ENCODE assay signal across 27 cellular contexts in the genomic region with DNA sequence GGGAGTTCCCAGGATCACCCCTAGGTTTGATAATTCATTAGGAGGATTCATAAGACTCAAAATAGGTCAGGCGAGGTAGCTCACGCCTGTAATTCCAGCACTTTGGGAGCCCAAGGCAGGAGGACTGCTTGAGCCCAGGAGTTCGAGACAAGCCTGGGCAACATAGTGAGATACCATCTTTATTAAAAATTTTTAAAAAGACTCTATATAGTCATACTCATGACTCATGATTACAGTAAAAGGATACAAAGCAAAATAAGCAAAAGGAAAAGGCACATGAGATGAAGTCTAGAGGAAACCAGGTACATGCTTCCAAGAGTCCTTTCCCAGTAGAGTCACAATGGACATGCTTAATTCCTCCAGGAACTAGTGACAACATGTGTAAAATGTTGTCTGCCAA. TPM values are rescaled to one million over a fixed set of nuclear protein-coding genes. Genes with fewer than 3 reads are reported as not detected.
DNase-seq lines count a peak whose midpoint lies in the region; ATAC-seq, FAIRE-seq and TF ChIP-seq lines count a peak whose summit lies in the region.
"Had no signal": no experiment of that assay in that cellular context is flagged by ENCODE, and none has a peak within 500 bp of the region (broad histone marks: within the 10 kb centered on the region; RNA-seq: fewer than 3 reads in every experiment).

No MANE protein-coding gene starts in this region.

- H3K4me3 Mint-ChIP-seq in activated naive CD8-positive, alpha-beta T cell, result peak overlapping the region; percentile 47
- H3K4me3 Mint-ChIP-seq in activated naive CD8-positive, alpha-beta T cell treated with anti-CD3 and anti-CD28 coated beads, Interleukin-2, amount 50 U/mL, for 24 hours, result no peak overlapping the region
- no peak overlapping the region for H3K4me3 Mint-ChIP-seq in T-cell
- H3K4me3 Mint-ChIP-seq: CD4-positive, CD25-positive, alpha-beta regulatory T cell had no signal

- H4K20me1 ChIP-seq in keratinocyte (ENCODE audit: control insufficient read depth, extremely low read depth, insufficient read depth, low read length), result no peaks in the 10 kb centered on the region

- H3K4me1 Mint-ChIP-seq in activated naive CD8-positive, alpha-beta T cell (ENCODE audit: low read depth), result peaks cover 20% of the 10 kb centered on the region
- peaks cover 18% of the 10 kb centered on the region for H3K4me1 Mint-ChIP-seq in activated naive CD8-positive, alpha-beta T cell treated with anti-CD3 and anti-CD28 coated beads, Interleukin-2, amount 50 U/mL, for 24 hours
- H3K4me1 Mint-ChIP-seq in T-cell, result peaks cover 0 to 12% (median 10%) of the 10 kb centered on the region in 3 donors

- H3K27me3 ChIP-seq in HL-60 (ENCODE audit: insufficient read depth, poor library complexity, severe bottlenecking), result no peaks in the 10 kb centered on the region
- H3K27me3 ChIP-seq in bronchial epithelial cell (ENCODE audit: control insufficient read depth, insufficient read depth, low read length), result no peaks in the 10 kb centered on the region
- H3K27me3 ChIP-seq in keratinocyte (ENCODE audit: control insufficient read depth, extremely low read depth, insufficient read depth, low read length), result no peaks in the 10 kb centered on the region
- H3K27me3 ChIP-seq: BE2C, SJSA1 had no signal

- no peaks in the 10 kb centered on the region for H3K9me1 ChIP-seq in keratinocyte (ENCODE audit: control insufficient read depth, extremely low read depth, insufficient read depth, low read length)

- H3K79me2 ChIP-seq in keratinocyte (ENCODE audit: control insufficient read depth, insufficient read depth, low read length), result no peaks in the 10 kb centered on the region

- dilution Hi-C loops in keratinocyte (cut with MboI; ENCODE audit: extremely low pct_ligation_motif_present, low sequenced_read_pairs), result no loop called here

- H3K4me1 ChIP-seq in keratinocyte (ENCODE audit: control insufficient read depth, extremely low read depth, insufficient read depth, low read length), result peaks cover 20% of the 10 kb centered on the region
- H3K4me1 ChIP-seq: BE2C had no signal

- FAIRE-seq in bronchial epithelial cell (lab: Jason Lieb, UNC) (no peak), keratinocyte (lab: Jason Lieb, UNC) (peak; percentile 80)
- FAIRE-seq: H54 had no signal

- H3K4me2 ChIP-seq in keratinocyte (ENCODE audit: control insufficient read depth, extremely low read depth, insufficient read depth, low read depth, low read length), result peak overlapping the region; percentile 41

- H3K9me3 ChIP-seq in keratinocyte (ENCODE audit: control insufficient read depth, low read depth, low read length), result no peaks in the 10 kb centered on the region
- H3K9me3 ChIP-seq: BE2C, SJSA1 had no signal

- no peaks in the 10 kb centered on the region for H3K36me3 Mint-ChIP-seq in activated naive CD8-positive, alpha-beta T cell
- H3K36me3 Mint-ChIP-seq in activated naive CD8-positive, alpha-beta T cell treated with anti-CD3 and anti-CD28 coated beads, Interleukin-2, amount 50 U/mL, for 24 hours (ENCODE audit: low read depth), result no peaks in the 10 kb centered on the region
- no peaks in the 10 kb centered on the region for H3K36me3 Mint-ChIP-seq in T-cell
- H3K36me3 Mint-ChIP-seq: CD4-positive, CD25-positive, alpha-beta regulatory T cell had no signal

- no peak overlapping the region for H3K9ac ChIP-seq in keratinocyte (ENCODE audit: control insufficient read depth, extremely low read depth, insufficient read depth, low read length)

- CTCF ChIA-PET in T-cell (lab: Charles Lee), result interaction anchor here in 1 of 2 donors (0.9 to 1.0 kb wide), 2 partner anchors 68 to 71 kb away, joined by 3 read pairs; no protein-coding TSS in a partner anchor

- H3K27me3 Mint-ChIP-seq in activated naive CD8-positive, alpha-beta T cell, result peaks cover 2% of the 10 kb centered on the region
- peaks cover 2% of the 10 kb centered on the region for H3K27me3 Mint-ChIP-seq in activated naive CD8-positive, alpha-beta T cell treated with anti-CD3 and anti-CD28 coated beads, Interleukin-2, amount 50 U/mL, for 24 hours
- peaks cover 3 to 4% of the 10 kb centered on the region in 2 donors for H3K27me3 Mint-ChIP-seq in T-cell

- no peak for ATAC-seq in activated naive CD8-positive, alpha-beta T cell treated with anti-CD3 and anti-CD28 coated beads, Interleukin-2, amount 50 U/mL, for 24 hours
- ATAC-seq in T-cell (replicated peaks in 1 of 4), result no peak
- no peak for ATAC-seq in GM21619 (IDR thresholded peaks at IDR 0.05; ENCODE audit: unreplicated experiment)

- no peak for TF ChIP-seq CTCF in HL-60 (IDR thresholded peaks at IDR 0.05; ENCODE audit: insufficient read depth, low read length)
- TF ChIP-seq CTCF in bronchial epithelial cell (IDR thresholded peaks at IDR 0.05; ENCODE audit: insufficient read depth, low read length, severe bottlenecking), result no peak
- no peak for TF ChIP-seq CTCF in keratinocyte (optimal IDR thresholded peaks at IDR 0.05 in 1 of 3, IDR thresholded peaks at IDR 0.05 in 1 of 3, conservative IDR thresholded peaks at IDR 0.05 in 1 of 3; ENCODE audit: extremely low read depth in 1 of 3, insufficient read depth in 2 of 3, low read length in 3 of 3)

- no peaks in the 10 kb centered on the region for H3K9me3 Mint-ChIP-seq in activated naive CD8-positive, alpha-beta T cell (ENCODE audit: low read depth)
- H3K9me3 Mint-ChIP-seq in activated naive CD8-positive, alpha-beta T cell treated with anti-CD3 and anti-CD28 coated beads, Interleukin-2, amount 50 U/mL, for 24 hours, result no peaks in the 10 kb centered on the region
- no peaks in the 10 kb centered on the region for H3K9me3 Mint-ChIP-seq in T-cell
- H3K9me3 Mint-ChIP-seq: CD4-positive, CD25-positive, alpha-beta regulatory T cell had no signal

- H3K36me3 ChIP-seq in bronchial epithelial cell (ENCODE audit: control insufficient read depth, insufficient read depth, low read length) (no peaks in the 10 kb centered on the region), keratinocyte (ENCODE audit: control insufficient read depth in 2 of 2, extremely low read depth in 1 of 2, insufficient read depth in 2 of 2, low read length in 2 of 2) (no peaks in the 10 kb centered on the region)
- H3K36me3 ChIP-seq: BE2C, SJSA1 had no signal

- no peak overlapping the region for H3K4me3 ChIP-seq in HL-60 (replicated peaks; ENCODE audit: insufficient read depth, low read length)
- no peak overlapping the region for H3K4me3 ChIP-seq in bronchial epithelial cell (ENCODE audit: low read depth, low read length)
- no peak overlapping the region for H3K4me3 ChIP-seq in keratinocyte (ENCODE audit: control insufficient read depth in 2 of 3, extremely low read depth in 1 of 3, insufficient read depth in 2 of 3, low read depth in 1 of 3, low read length in 3 of 3)
- H3K4me3 ChIP-seq: SJSA1 had no signal

- POLR2A ChIA-PET in T-cell (lab: Charles Lee), result no interaction called here

- DNase-seq in activated naive CD8-positive, alpha-beta T cell treated with anti-CD3 and anti-CD28 coated beads, Interleukin-2, amount 50 U/mL, for 24 hours, result no peak
- DNase-seq in HL-60 (ENCODE audit: low read depth in 1 of 2, low spot score in 1 of 2) (no peak), bronchial epithelial cell (ENCODE audit: low read depth) (peak; percentile 65), keratinocyte (ENCODE audit: low read depth, low spot score) (no peak), T-cell (no peak), Kasumi-1 (lab: John Stamatoyannopoulos, UW) (no peak)
- DNase-seq: 8988T; ACHN; BE2C; CD4-positive, CD25-positive, alpha-beta regulatory T cell; DMS153; DND-41; KBM-7; NCI-H1048; NCI-H1417; NCI-H1694; NCI-H2081; NCI-H345; NCI-H524; NCI-H774; Right ventricle myocardium superior had no signal

- no peak overlapping the region for H3K27ac Mint-ChIP-seq in activated naive CD8-positive, alpha-beta T cell
- H3K27ac Mint-ChIP-seq in activated naive CD8-positive, alpha-beta T cell treated with anti-CD3 and anti-CD28 coated beads, Interleukin-2, amount 50 U/mL, for 24 hours, result no peak overlapping the region
- no peak overlapping the region for H3K27ac Mint-ChIP-seq in T-cell

- H2AFZ ChIP-seq in keratinocyte (ENCODE audit: control insufficient read depth, low read length), result no peak overlapping the region

- H3K27ac ChIP-seq in HL-60 (replicated peaks) (peak overlapping the region; percentile 8; the same call in 1 of the 2 replicates), keratinocyte (ENCODE audit: control insufficient read depth, insufficient read depth, low read length) (peak overlapping the region; percentile 36)
- H3K27ac ChIP-seq: SJSA1 had no signal

RNA-seq across cellular contexts. Expression of a gene that starts 13.9 kb away (rescaled TPM):
- total RNA-seq in bronchial epithelial cell, result 68.4 and 74.4 TPM in 2 replicates
- 37.8 to 72.5 TPM (median 43.7 TPM) in 3 replicates for polyA plus RNA-seq in keratinocyte
- 54.8 TPM for polyA plus RNA-seq in keratinocyte (2011; ENCODE audit: low read depth)
- polyA plus RNA-seq in keratinocyte (2011; cell fraction: cytosol; rRNA removed), result 48.4 and 83.3 TPM in 2 replicates
- 38.9 and 54.4 TPM in 2 replicates for polyA plus RNA-seq in keratinocyte (2011; cell fraction: nucleus; rRNA removed)
- polyA plus RNA-seq in keratinocyte (2012; ENCODE audit: low replicate concordance), result 46.8 and 69.3 TPM in 2 replicates
- 3.3 to 22.5 TPM (median 10.1 TPM) in 3 replicates for polyA minus RNA-seq in keratinocyte
- polyA minus RNA-seq in keratinocyte (2011; cell fraction: cytosol; rRNA and poly(A)+ RNA removed), result 27.6 TPM
- 10.0 and 11.9 TPM in 2 replicates for polyA minus RNA-seq in keratinocyte (2011; cell fraction: nucleus; rRNA and poly(A)+ RNA removed)
- total RNA-seq in T-cell, result 10 to 100 TPM; 15.1 to 65.8 (median 21.0) TPM

RNA-seq across cellular contexts. Expression of a gene that starts 37.0 kb away (rescaled TPM):
- total RNA-seq in bronchial epithelial cell (1.0 and 2.1 TPM in 2 replicates), T-cell (1 to 10 TPM; 1.5 to 3.2 (median 1.8) TPM)
- polyA plus RNA-seq in keratinocyte, result 0.37 to 0.51 TPM (median 0.40 TPM) in 3 replicates
- 43.7 TPM for polyA plus RNA-seq in keratinocyte (2011; ENCODE audit: low read depth)
- 0.22 TPM in 1 of 2 replicates, not detected in the other for polyA plus RNA-seq in keratinocyte (2011; cell fraction: cytosol; rRNA removed)
- 1.1 and 1.6 TPM in 2 replicates for polyA plus RNA-seq in keratinocyte (2011; cell fraction: nucleus; rRNA removed)
- 0.45 and 22.2 TPM in 2 replicates for polyA plus RNA-seq in keratinocyte (2012; ENCODE audit: low replicate concordance)
- 0.10 to 0.42 TPM in 2 of 3 replicates, not detected in the other for polyA minus RNA-seq in keratinocyte
- not detected for polyA minus RNA-seq in keratinocyte (2011; cell fraction: cytosol; rRNA and poly(A)+ RNA removed)
- polyA minus RNA-seq in keratinocyte (2011; cell fraction: nucleus; rRNA and poly(A)+ RNA removed), result 0.95 and 1.1 TPM in 2 replicates
- polyA plus RNA-seq: CD4-positive, CD25-positive, alpha-beta regulatory T cell had no signal

RNA-seq across cellular contexts. Expression of a gene that starts 45.1 kb away (rescaled TPM):
- total RNA-seq in bronchial epithelial cell (0.26 TPM in 1 of 2 replicates, not detected in the other), T-cell (under 1 TPM in 2 of 5 donors, not detected in 3; 0.30 to 0.70 TPM)
- not detected in 3 replicates for polyA plus RNA-seq in keratinocyte
- 0.47 TPM for polyA plus RNA-seq in keratinocyte (2011; ENCODE audit: low read depth)
- polyA plus RNA-seq in keratinocyte (2011; cell fraction: cytosol; rRNA removed), result not detected in 2 replicates
- polyA plus RNA-seq in keratinocyte (2011; cell fraction: nucleus; rRNA removed), result not detected in 2 replicates
- polyA plus RNA-seq in keratinocyte (2012; ENCODE audit: low replicate concordance), result 1.4 TPM in 1 of 2 replicates, not detected in the other
- polyA minus RNA-seq in keratinocyte, result not detected in 3 replicates
- not detected for polyA minus RNA-seq in keratinocyte (2011; cell fraction: cytosol; rRNA and poly(A)+ RNA removed)
- not detected in 2 replicates for polyA minus RNA-seq in keratinocyte (2011; cell fraction: nucleus; rRNA and poly(A)+ RNA removed)
- total RNA-seq: HT-29, Right ventricle myocardium superior, SJSA1 had no signal

RNA-seq across cellular contexts. Expression of a gene that starts 48.4 kb away (rescaled TPM):
- total RNA-seq in bronchial epithelial cell, result not detected in 2 replicates
- polyA plus RNA-seq in keratinocyte, result 0.05 TPM in 1 of 3 replicates, not detected in the others
- polyA plus RNA-seq in keratinocyte (2011; ENCODE audit: low read depth), result not detected
- not detected in 2 replicates for polyA plus RNA-seq in keratinocyte (2011; cell fraction: cytosol; rRNA removed)
- polyA plus RNA-seq in keratinocyte (2011; cell fraction: nucleus; rRNA removed), result not detected in 2 replicates
- 0.16 TPM in 1 of 2 replicates, not detected in the other for polyA plus RNA-seq in keratinocyte (2012; ENCODE audit: low replicate concordance)
- polyA minus RNA-seq in keratinocyte, result not detected in 3 replicates
- not detected for polyA minus RNA-seq in keratinocyte (2011; cell fraction: cytosol; rRNA and poly(A)+ RNA removed)
- not detected in 2 replicates for polyA minus RNA-seq in keratinocyte (2011; cell fraction: nucleus; rRNA and poly(A)+ RNA removed)
- not detected for total RNA-seq in T-cell
- total RNA-seq: CD4-positive, CD25-positive, alpha-beta regulatory T cell; HT-29; Right ventricle myocardium superior; RPMI7951; SJSA1 had no signal
- polyA plus RNA-seq: CD4-positive, CD25-positive, alpha-beta regulatory T cell had no signal

RNA-seq across cellular contexts. Expression of a gene that starts 48.4 kb away (rescaled TPM):
- total RNA-seq in bronchial epithelial cell, result 33.8 and 72.1 TPM in 2 replicates
- 117 to 205 TPM (median 161 TPM) in 3 replicates for polyA plus RNA-seq in keratinocyte
- polyA plus RNA-seq in keratinocyte (2011; ENCODE audit: low read depth), result 793 TPM
- polyA plus RNA-seq in keratinocyte (2011; cell fraction: cytosol; rRNA removed), result 162 and 291 TPM in 2 replicates
- polyA plus RNA-seq in keratinocyte (2011; cell fraction: nucleus; rRNA removed), result 146 and 197 TPM in 2 replicates
- polyA plus RNA-seq in keratinocyte (2012; ENCODE audit: low replicate concordance), result 120 and 252 TPM in 2 replicates
- 22.3 to 75.6 TPM (median 54.2 TPM) in 3 replicates for polyA minus RNA-seq in keratinocyte
- polyA minus RNA-seq in keratinocyte (2011; cell fraction: cytosol; rRNA and poly(A)+ RNA removed), result 69.1 TPM
- polyA minus RNA-seq in keratinocyte (2011; cell fraction: nucleus; rRNA and poly(A)+ RNA removed), result 35.8 and 62.9 TPM in 2 replicates
- under 1 TPM; 0.20 to 0.53 (median 0.35) TPM for total RNA-seq in T-cell
- total RNA-seq: RPMI7951 had no signal
- polyA plus RNA-seq: CD4-positive, CD25-positive, alpha-beta regulatory T cell had no signal
